Comparison of ENCODE assay signal across 1 cellular context in genomic region chr22:21678842-21679241, GRCh38. TPM values are rescaled to one million over a fixed set of nuclear protein-coding genes. Genes with fewer than 3 reads are reported as not detected.
"Had no signal": no experiment of that assay in that cellular context is flagged by ENCODE, and none has a peak within 500 bp of the region (broad histone marks: within the 10 kb centered on the region; RNA-seq: fewer than 3 reads in every experiment).

No MANE protein-coding gene starts in this region.

RNA-seq across cellular contexts. Expression of gene CCDC116, which starts 46.3 kb away (rescaled TPM):
- total RNA-seq: NCI-H460 had no signal
